ENCODE assay signal across 8 cellular contexts in genomic region chr15:55289573-55290360, GRCh38. TPM values are rescaled to one million over a fixed set of nuclear protein-coding genes. Genes with fewer than 3 reads are reported as not detected.
DNase-seq lines count a peak whose midpoint lies in the region; ATAC-seq, FAIRE-seq and TF ChIP-seq lines count a peak whose summit lies in the region.

Gene RAB27A (minus strand): TSS chr15:55289813. CDS start chr15:55234934, 54,879 bp downstream.

- H3K4me2 ChIP-seq in astrocyte (ENCODE audit: low read length) (peak within 1 kb of the TSS; percentile 94), skeletal muscle satellite cell (ENCODE audit: low read length) (peak within 1 kb of the TSS; percentile 94)

- H3K36me3 Mint-ChIP-seq in astrocyte (ENCODE audit: low read depth, unreplicated experiment): peaks cover 2% of the 10 kb centered on the region

- peak within 1 kb of the TSS; percentile 83 for H3K27ac Mint-ChIP-seq in astrocyte (ENCODE audit: unreplicated experiment)

- peaks cover 4% of the 10 kb centered on the region for H4K20me1 ChIP-seq in astrocyte (ENCODE audit: insufficient read depth, low read length)

- H2AFZ ChIP-seq in astrocyte (ENCODE audit: low read depth, low read length): peak within 1 kb of the TSS; percentile 98

- H3K4me1 ChIP-seq in astrocyte (ENCODE audit: insufficient read depth, low read length) (peaks cover 7% of the 10 kb centered on the region), iPS DF 6.9 (ENCODE audit: control insufficient read depth, insufficient read depth, low read length) (peaks cover 3% of the 10 kb centered on the region), skeletal muscle satellite cell (ENCODE audit: control insufficient read depth, insufficient read depth, low read length) (peaks cover 8% of the 10 kb centered on the region)

- H3K9me3 Mint-ChIP-seq in astrocyte (ENCODE audit: unreplicated experiment): no peaks in the 10 kb centered on the region

- H3K9me3 ChIP-seq in astrocyte (ENCODE audit: insufficient read depth, low read depth, low read length) (no peaks in the 10 kb centered on the region), iPS DF 6.9 (ENCODE audit: control insufficient read depth, insufficient read depth, low read length) (no peaks in the 10 kb centered on the region), skeletal muscle satellite cell (replicated peaks; ENCODE audit: low read length) (no peaks in the 10 kb centered on the region)

- peak within 1 kb of the TSS; percentile 89 for H3K4me3 Mint-ChIP-seq in astrocyte (ENCODE audit: unreplicated experiment)

- H3K27me3 ChIP-seq in astrocyte (ENCODE audit: insufficient read depth, low read length) (no peaks in the 10 kb centered on the region), iPS DF 6.9 (ENCODE audit: control insufficient read depth, insufficient read depth, low read length) (no peaks in the 10 kb centered on the region), skeletal muscle satellite cell (ENCODE audit: control insufficient read depth, insufficient read depth, low read length) (no peaks in the 10 kb centered on the region)

- in situ Hi-C loops in G401 (cut with HindIII; ENCODE audit: low sequenced_read_pairs): no loop called here

- no CpG with 5 or more reads among the region's 85 CpGs for WGBS in iPS DF 6.9 (ENCODE audit: insufficient coverage, insufficient read length)

- H3K4me3 ChIP-seq in Jurkat, Clone E6-1 (ENCODE audit: low read length): peak within 1 kb of the TSS; percentile 77
- H3K4me3 ChIP-seq in astrocyte (ENCODE audit: insufficient read depth, low read depth, low read length): peak within 1 kb of the TSS; percentile 86
- H3K4me3 ChIP-seq in iPS DF 6.9 (ENCODE audit: low read length): peak within 1 kb of the TSS; percentile 63; the same call in 1 of the 2 replicates
- H3K4me3 ChIP-seq in skeletal muscle satellite cell (ENCODE audit: low read length): peak within 1 kb of the TSS; percentile 99

- TF ChIP-seq CTCF in astrocyte (IDR thresholded peaks at IDR 0.05; ENCODE audit: insufficient read depth, low read depth, low read length) (no peak), D721Med (IDR thresholded peaks at IDR 0.05; ENCODE audit: insufficient read depth, missing control alignments) (no peak)

- FAIRE-seq in astrocyte (lab: Jason Lieb, UNC) (no peak), D721Med (lab: Jason Lieb, UNC) (no peak)

- H3K9ac ChIP-seq in astrocyte (ENCODE audit: low read length) (peak within 1 kb of the TSS; percentile 96), skeletal muscle satellite cell (ENCODE audit: low read depth, low read length) (peak within 1 kb of the TSS; percentile 98)

- peak; percentile 60 for DNase-seq in G401 (ENCODE audit: low spot score)
- peak; percentile 32 for DNase-seq in Jurkat, Clone E6-1 (ENCODE audit: low read depth, low spot score)
- DNase-seq in T-helper 9 cell: peak; percentile 68
- DNase-seq in astrocyte (ENCODE audit: low read depth): peak; percentile 51
- DNase-seq in iPS DF 6.9 (ENCODE audit: low read depth, low spot score): peak; percentile 27
- no peak for DNase-seq in D721Med (ENCODE audit: insufficient read length, low spot score)

- H3K4me1 Mint-ChIP-seq in astrocyte (ENCODE audit: low read depth, unreplicated experiment): peaks cover 4% of the 10 kb centered on the region

- peaks cover 33% of the 10 kb centered on the region for H3K79me2 ChIP-seq in astrocyte (ENCODE audit: insufficient read depth, low read length)

- no peaks in the 10 kb centered on the region for H3K27me3 Mint-ChIP-seq in astrocyte (ENCODE audit: low read depth, unreplicated experiment)

- peak; percentile 72 for ATAC-seq in GM21619 (IDR thresholded peaks at IDR 0.05; ENCODE audit: unreplicated experiment)

- H3K27ac ChIP-seq in astrocyte (ENCODE audit: low read depth, low read length) (peak within 1 kb of the TSS; percentile 84), iPS DF 6.9 (ENCODE audit: low read length) (no peak within 1 kb of the TSS)

- H3K36me3 ChIP-seq in astrocyte (ENCODE audit: insufficient read depth, low read length) (no peaks in the 10 kb centered on the region), iPS DF 6.9 (ENCODE audit: control insufficient read depth, insufficient read depth, low read length) (no peaks in the 10 kb centered on the region), skeletal muscle satellite cell (ENCODE audit: insufficient read depth, low read length) (no peaks in the 10 kb centered on the region)

RNA-seq across cellular contexts. Expression of gene RAB27A, which starts in this region (rescaled TPM):
- 5.2 and 7.3 TPM in 2 replicates for total RNA-seq in G401 (2014; rRNA removed; shearing (Covaris generic))
- polyA plus RNA-seq in Jurkat, Clone E6-1 (2012; ENCODE audit: insufficient read depth, insufficient read length): 39.3 TPM
- 17.8 and 18.8 TPM in 2 replicates for total RNA-seq in astrocyte
- total RNA-seq in skeletal muscle satellite cell (2012; rRNA removed): 4.3 and 5.2 TPM in 2 replicates
